ENCODE assay signal across 15 cellular contexts in genomic region chr6:157242791-157243190, GRCh38.
"Had no signal": no experiment of that assay in that cellular context is flagged by ENCODE, and none has a peak within 500 bp of the region (broad histone marks: within the 10 kb centered on the region; RNA-seq: fewer than 3 reads in every experiment).

No MANE protein-coding gene starts in this region.

- H3K27me3 ChIP-seq: right lobe of liver had no signal

- H3K4me1 ChIP-seq: lower lobe of right lung, right lobe of liver had no signal

- H3K36me3 ChIP-seq: lower lobe of right lung, prostate gland, right lobe of liver had no signal

- DNase-seq: activated CD4-positive, alpha-beta memory T cell treated with anti-CD3 and anti-CD28 coated beads for 36 hours; activated T-cell treated with anti-CD3 and anti-CD28 coated beads, Interleukin-2, amount 50 U/mL, for 72 hours; central memory CD4-positive, alpha-beta T cell; effector memory CD4-positive, alpha-beta T cell; glutamatergic neuron; immature natural killer cell; lower lobe of right lung; midbrain; natural killer cell; stimulated activated CD4-positive, alpha-beta T cell treated with anti-CD3 and anti-CD28 coated beads, Interleukin-12 subunit alpha, Interleukin-12 subunit beta, amount 100 ng/mL, for 4 hours; stimulated activated naive CD8-positive, alpha-beta T cell treated with anti-CD3 and anti-CD28 coated beads, Interleukin-15, Interleukin-2, amounts not matched to agents 100 U/mL and 50 U/mL, for 24 hours; T-helper 1 cell had no signal

- H3K9me3 ChIP-seq: lower lobe of right lung, prostate gland, right lobe of liver had no signal

- H3K27ac ChIP-seq: lower lobe of right lung, right lobe of liver, VCaP had no signal

- H3K4me3 ChIP-seq: lower lobe of right lung, prostate gland, right lobe of liver had no signal
